21 cellular contexts compared by ENCODE assay signal in the genomic region with DNA sequence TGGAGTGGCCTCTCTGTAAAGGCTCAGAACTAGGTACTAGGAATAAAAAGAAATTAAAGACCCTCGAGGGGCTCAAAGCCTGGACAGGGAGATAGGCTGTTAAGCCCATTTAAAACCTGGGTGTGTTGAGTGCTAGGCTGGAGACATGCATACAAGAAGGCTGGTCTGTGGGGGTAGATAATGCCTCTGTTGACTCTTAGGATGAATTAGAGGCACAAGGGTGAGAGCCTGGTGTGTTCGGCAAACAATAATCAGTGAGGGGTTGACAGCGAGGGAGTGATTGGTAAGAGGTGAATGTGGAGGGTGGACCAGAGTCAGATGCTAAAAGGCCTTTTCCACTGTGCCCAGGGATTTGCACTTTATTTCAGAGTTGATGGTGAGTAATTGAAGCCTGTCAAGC. TPM values are rescaled to one million over a fixed set of nuclear protein-coding genes. Genes with fewer than 3 reads are reported as not detected.
DNase-seq lines count a peak whose midpoint lies in the region; TF ChIP-seq lines count a peak whose summit lies in the region.
"Had no signal": no experiment of that assay in that cellular context is flagged by ENCODE, and none has a peak within 500 bp of the region (broad histone marks: within the 10 kb centered on the region; RNA-seq: fewer than 3 reads in every experiment).

No MANE protein-coding gene starts in this region.

- no peak overlapping the region for H3K9ac ChIP-seq in endodermal cell (ENCODE audit: extremely low read depth, low read length, poor library complexity, severe bottlenecking)

- peaks cover 19% of the 10 kb centered on the region for H3K4me1 Mint-ChIP-seq in endodermal cell

- no peak overlapping the region for H3K27ac Mint-ChIP-seq in endodermal cell
- H3K27ac Mint-ChIP-seq: T-helper 17 cell had no signal

- no peak for TF ChIP-seq CTCF in endodermal cell (conservative IDR thresholded peaks at IDR 0.05)
- TF ChIP-seq CTCF in GM13976 (IDR thresholded peaks at IDR 0.05; ENCODE audit: borderline replicate concordance, control extremely low read depth, extremely low read depth, insufficient read depth, missing control alignments): no peak

- H3K4me1 ChIP-seq in endodermal cell (ENCODE audit: control insufficient read depth, insufficient read depth, low read length): no peaks in the 10 kb centered on the region

- peaks cover 36% of the 10 kb centered on the region for H3K27me3 Mint-ChIP-seq in endodermal cell (ENCODE audit: insufficient read depth)

- peaks cover 38% of the 10 kb centered on the region for H3K27me3 ChIP-seq in endodermal cell (ENCODE audit: control insufficient read depth, insufficient read depth, low read length, poor library complexity, severe bottlenecking)
- H3K27me3 ChIP-seq: SJCRH30 had no signal

- H3K9me3 ChIP-seq in endodermal cell (ENCODE audit: control insufficient read depth, low read length): no peaks in the 10 kb centered on the region
- H3K9me3 ChIP-seq: SJCRH30 had no signal

- in situ Hi-C loops in GM13976 (cut with MboI; ENCODE audit: low sequenced_read_pairs, unreplicated experiment): no loop called here

- WGBS in endodermal cell (ENCODE audit: insufficient coverage in 1 of 2, insufficient read length in 1 of 2), 2 experiments: 47 to 79% methylated on average over 3 of the region's 3 CpGs

- DNase-seq in NCI-H187 treated with DMSO at 0.1 percent for 48 hours (lab: John Stamatoyannopoulos, UW) (peak; percentile 5), NCI-H187 (lab: John Stamatoyannopoulos, UW) (no peak), NCI-H146 treated with DMSO at 0.1 percent for 48 hours (lab: John Stamatoyannopoulos, UW; ENCODE audit: unreplicated experiment) (peak; percentile 69), NCI-H345 treated with DMSO at 0.1 percent for 48 hours (lab: John Stamatoyannopoulos, UW; ENCODE audit: unreplicated experiment) (peak; percentile 73), endodermal cell (peak; percentile 53), GM13976 (ENCODE audit: low spot score) (no peak), substantia nigra (lab: John Stamatoyannopoulos, UW) (no peak), EL (no peak)
- DNase-seq: 8988T, Calu3, DMS79 treated with DMSO at 0.1 percent for 48 hours, Karpas-422, NCI-H1436, NCI-H2171 treated with DMSO at 0.1 percent for 48 hours, NCI-H510A, NCI-H774, PC-9, SJCRH30, T-helper 17 cell had no signal

- H3K36me3 ChIP-seq in endodermal cell (ENCODE audit: control insufficient read depth, insufficient read depth, low read length): no peaks in the 10 kb centered on the region
- H3K36me3 ChIP-seq: SJCRH30 had no signal

- H3K9me3 Mint-ChIP-seq in endodermal cell: no peaks in the 10 kb centered on the region

- H3K27ac ChIP-seq in endodermal cell (ENCODE audit: low read depth, low read length) (no peak overlapping the region), substantia nigra (ENCODE audit: low read depth, low read length, poor library complexity, severe bottlenecking) (no peak overlapping the region)
- H3K27ac ChIP-seq: HL-60, PC-9, SJCRH30 had no signal

- no peak overlapping the region for H3K4me3 Mint-ChIP-seq in endodermal cell
- H3K4me3 Mint-ChIP-seq: T-helper 17 cell had no signal

- peaks cover 16% of the 10 kb centered on the region for H3K36me3 Mint-ChIP-seq in endodermal cell (ENCODE audit: low read depth)

- H3K4me3 ChIP-seq in endodermal cell (ENCODE audit: low read length): no peak overlapping the region
- H3K4me3 ChIP-seq: PC-9, SJCRH30 had no signal

RNA-seq across cellular contexts. Expression of a gene that starts 12.7 kb away (rescaled TPM):
- 10 to 100 TPM; 17.8 to 18.8 TPM for total RNA-seq in endodermal cell
- 2.8 TPM for polyA plus RNA-seq in endodermal cell (2013, experiment 1 of 2)
- 2.4 TPM for polyA plus RNA-seq in endodermal cell (2013, experiment 2 of 2)
- total RNA-seq: H4 had no signal

RNA-seq across cellular contexts. Expression of a gene that starts 27.0 kb away (rescaled TPM):
- total RNA-seq in endodermal cell: 100 to 1,000 TPM; 208 to 223 TPM
- polyA plus RNA-seq in endodermal cell (2013, experiment 1 of 2): 90.8 TPM
- polyA plus RNA-seq in endodermal cell (2013, experiment 2 of 2): 93.7 TPM

RNA-seq across cellular contexts. Expression of a gene that starts 49.5 kb away (rescaled TPM):
- 1 to 10 TPM; 2.6 to 4.1 TPM for total RNA-seq in endodermal cell
- polyA plus RNA-seq in endodermal cell (2013, experiment 1 of 2): 1.5 TPM
- polyA plus RNA-seq in endodermal cell (2013, experiment 2 of 2): 0.91 TPM
- total RNA-seq: SJCRH30, T-helper 17 cell had no signal

RNA-seq across cellular contexts. Expression of a gene that starts 56.6 kb away (rescaled TPM):
- 10 to 100 TPM in 1 of 2 donors, 1 to 10 TPM in 1; 9.1 to 11.0 TPM for total RNA-seq in endodermal cell
- 14.4 TPM for polyA plus RNA-seq in endodermal cell (2013, experiment 1 of 2)
- 14.9 TPM for polyA plus RNA-seq in endodermal cell (2013, experiment 2 of 2)

Comparison
In these comparisons a context has a peak if more than half of its experiments do, and no peak if none do; other contexts are left out.
1. DNase-seq: peak in NCI-H187 treated with DMSO at 0.1 percent for 48 hours (single experiment), NCI-H146 treated with DMSO at 0.1 percent for 48 hours (single experiment), NCI-H345 treated with DMSO at 0.1 percent for 48 hours (single experiment) and endodermal cell (single experiment); none in NCI-H187 (0 of 2), GM13976 (single experiment), substantia nigra (0 of 49) and EL (single experiment).